1 cellular context compared by ENCODE assay signal in genomic region chr11:78337554-78337924, GRCh38.
TF ChIP-seq lines count a peak whose summit lies in the region.

No MANE protein-coding gene starts in this region.

TF ChIP-seq in K562, 482 proteins besides CTCF, POLR2A, EP300 and RAD21 (continued from another document):
- TF ChIP-seq, protein P1, sequence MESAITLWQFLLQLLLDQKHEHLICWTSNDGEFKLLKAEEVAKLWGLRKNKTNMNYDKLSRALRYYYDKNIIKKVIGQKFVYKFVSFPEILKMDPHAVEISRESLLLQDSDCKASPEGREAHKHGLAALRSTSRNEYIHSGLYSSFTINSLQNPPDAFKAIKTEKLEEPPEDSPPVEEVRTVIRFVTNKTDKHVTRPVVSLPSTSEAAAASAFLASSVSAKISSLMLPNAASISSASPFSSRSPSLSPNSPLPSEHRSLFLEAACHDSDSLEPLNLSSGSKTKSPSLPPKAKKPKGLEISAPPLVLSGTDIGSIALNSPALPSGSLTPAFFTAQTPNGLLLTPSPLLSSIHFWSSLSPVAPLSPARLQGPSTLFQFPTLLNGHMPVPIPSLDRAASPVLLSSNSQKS (CRISPR knock-in tag; IDR thresholded peaks at IDR 0.05): no peak
